ENCODE assay signal across 10 cellular contexts in genomic region chr19:6232567-6232966, GRCh38. TPM values are rescaled to one million over a fixed set of nuclear protein-coding genes. Genes with fewer than 3 reads are reported as not detected.
A peak's percentile ranks its signal among the peaks of the same experiment; 100 is the strongest.
DNase-seq lines count a peak whose midpoint lies in the region; ATAC-seq, FAIRE-seq and TF ChIP-seq lines count a peak whose summit lies in the region.
"Had no signal": no experiment of that assay in that cellular context is flagged by ENCODE, and none has a peak within 500 bp of the region (broad histone marks: within the 10 kb centered on the region; RNA-seq: fewer than 3 reads in every experiment).

No MANE protein-coding gene starts in this region.

- FAIRE-seq in astrocyte (lab: Jason Lieb, UNC) = peak; percentile 89

- peaks cover 16% of the 10 kb centered on the region for H3K4me1 Mint-ChIP-seq in astrocyte (ENCODE audit: low read depth, unreplicated experiment)
- peaks cover 32 to 45% of the 10 kb centered on the region in 2 donors for H3K4me1 Mint-ChIP-seq in stimulated activated naive B cell treated with anti-CD40 and anti-IgM and Interleukin-4, amounts not matched to agents 10 μg/mL and 1 μg/mL and 100 μg/mL, for 72 hours

- no peaks in the 10 kb centered on the region for H3K9me3 Mint-ChIP-seq in astrocyte (ENCODE audit: unreplicated experiment)
- H3K9me3 Mint-ChIP-seq in stimulated activated naive B cell treated with anti-CD40 and anti-IgM and Interleukin-4, amounts not matched to agents 10 μg/mL and 1 μg/mL and 100 μg/mL, for 72 hours = no peaks in the 10 kb centered on the region
- H3K9me3 Mint-ChIP-seq: activated naive CD8-positive, alpha-beta T cell treated with anti-CD3 and anti-CD28 coated beads, Interleukin-2, amount 50 U/mL, for 24 hours had no signal

- peaks cover 89% of the 10 kb centered on the region for H4K20me1 ChIP-seq in astrocyte (ENCODE audit: insufficient read depth, low read length)

- no peaks in the 10 kb centered on the region for H3K27me3 ChIP-seq in astrocyte (ENCODE audit: insufficient read depth, low read length)
- H3K27me3 ChIP-seq in right atrium auricular region = no peaks in the 10 kb centered on the region

- peak; percentile 87 for DNase-seq in HS-5 (ENCODE audit: low read depth)
- DNase-seq in astrocyte (ENCODE audit: low read depth) = peak; percentile 93
- no peak for DNase-seq in right atrium auricular region (ENCODE audit: low spot score)
- no peak for DNase-seq in stimulated activated naive B cell treated with anti-CD40 and anti-IgM and Interleukin-4, amounts not matched to agents 10 μg/mL and 1 μg/mL and 100 μg/mL, for 72 hours
- no peak for DNase-seq in cerebellum (ENCODE audit: low spot score)
- DNase-seq: activated naive CD8-positive, alpha-beta T cell treated with anti-CD3 and anti-CD28 coated beads, Interleukin-2, amount 50 U/mL, for 24 hours; occipital lobe had no signal

- H3K36me3 ChIP-seq in astrocyte (ENCODE audit: insufficient read depth, low read length) (no peaks in the 10 kb centered on the region), right atrium auricular region (peaks cover 10% of the 10 kb centered on the region)

- no peak for TF ChIP-seq CTCF in astrocyte (IDR thresholded peaks at IDR 0.05; ENCODE audit: insufficient read depth, low read depth, low read length)
- TF ChIP-seq CTCF in right atrium auricular region (IDR thresholded peaks at IDR 0.05) = no peak

- H3K4me1 ChIP-seq in astrocyte (ENCODE audit: insufficient read depth, low read length) (peaks cover 50% of the 10 kb centered on the region), right atrium auricular region (peaks cover 4 to 70% of the 10 kb centered on the region in 2 donors)

- H3K27me3 Mint-ChIP-seq in astrocyte (ENCODE audit: low read depth, unreplicated experiment) = no peaks in the 10 kb centered on the region
- H3K27me3 Mint-ChIP-seq in stimulated activated naive B cell treated with anti-CD40 and anti-IgM and Interleukin-4, amounts not matched to agents 10 μg/mL and 1 μg/mL and 100 μg/mL, for 72 hours = no peaks in the 10 kb centered on the region
- H3K27me3 Mint-ChIP-seq: activated naive CD8-positive, alpha-beta T cell treated with anti-CD3 and anti-CD28 coated beads, Interleukin-2, amount 50 U/mL, for 24 hours had no signal

- no peak overlapping the region for H2AFZ ChIP-seq in astrocyte (ENCODE audit: low read depth, low read length)

- peak overlapping the region; percentile 27 for H3K27ac Mint-ChIP-seq in astrocyte (ENCODE audit: unreplicated experiment)
- peak overlapping the region; percentile 37 for H3K27ac Mint-ChIP-seq in stimulated activated naive B cell treated with anti-CD40 and anti-IgM and Interleukin-4, amounts not matched to agents 10 μg/mL and 1 μg/mL and 100 μg/mL, for 72 hours
- H3K27ac Mint-ChIP-seq: activated naive CD8-positive, alpha-beta T cell treated with anti-CD3 and anti-CD28 coated beads, Interleukin-2, amount 50 U/mL, for 24 hours had no signal

- H3K9me3 ChIP-seq in astrocyte (ENCODE audit: insufficient read depth, low read depth, low read length) (no peaks in the 10 kb centered on the region), right atrium auricular region (no peaks in the 10 kb centered on the region)

- H3K4me3 ChIP-seq in astrocyte (ENCODE audit: insufficient read depth, low read depth, low read length) (peak overlapping the region; percentile 24), right atrium auricular region (no peak overlapping the region)

- H3K36me3 Mint-ChIP-seq in astrocyte (ENCODE audit: low read depth, unreplicated experiment) = peaks cover 4% of the 10 kb centered on the region
- peaks cover 19 to 27% of the 10 kb centered on the region in 2 donors for H3K36me3 Mint-ChIP-seq in stimulated activated naive B cell treated with anti-CD40 and anti-IgM and Interleukin-4, amounts not matched to agents 10 μg/mL and 1 μg/mL and 100 μg/mL, for 72 hours

- no peak overlapping the region for H3K4me3 Mint-ChIP-seq in astrocyte (ENCODE audit: unreplicated experiment)
- H3K4me3 Mint-ChIP-seq in stimulated activated naive B cell treated with anti-CD40 and anti-IgM and Interleukin-4, amounts not matched to agents 10 μg/mL and 1 μg/mL and 100 μg/mL, for 72 hours = no peak overlapping the region
- H3K4me3 Mint-ChIP-seq: activated naive CD8-positive, alpha-beta T cell treated with anti-CD3 and anti-CD28 coated beads, Interleukin-2, amount 50 U/mL, for 24 hours had no signal

- no peak for ATAC-seq in stimulated activated naive B cell treated with anti-CD40 and anti-IgM and Interleukin-4, amounts not matched to agents 10 μg/mL and 1 μg/mL and 100 μg/mL, for 72 hours (replicated peaks)
- no peak for ATAC-seq in GM18861 (IDR thresholded peaks at IDR 0.05; ENCODE audit: unreplicated experiment)
- ATAC-seq in GM19328 (IDR thresholded peaks at IDR 0.05; ENCODE audit: unreplicated experiment) = no peak
- no peak for ATAC-seq in HG03095 (IDR thresholded peaks at IDR 0.05; ENCODE audit: unreplicated experiment)
- ATAC-seq: activated naive CD8-positive, alpha-beta T cell treated with anti-CD3 and anti-CD28 coated beads, Interleukin-2, amount 50 U/mL, for 24 hours had no signal

- peak overlapping the region; percentile 79 for H3K4me2 ChIP-seq in astrocyte (ENCODE audit: low read length)

- H3K79me2 ChIP-seq in astrocyte (ENCODE audit: insufficient read depth, low read length) = peaks cover 88% of the 10 kb centered on the region

- peak overlapping the region; percentile 68 for H3K9ac ChIP-seq in astrocyte (ENCODE audit: low read length)

- H3K27ac ChIP-seq in astrocyte (ENCODE audit: low read depth, low read length) (peak overlapping the region; percentile 77), right atrium auricular region (peak overlapping the region; percentile 70 to 76)

RNA-seq across cellular contexts. Expression of gene MLLT1, which starts 47.2 kb away (rescaled TPM):
- total RNA-seq in astrocyte (41.6 and 46.0 TPM in 2 replicates), right atrium auricular region (10 to 100 TPM; 21.2 to 36.9 TPM), cerebellum (10.3 TPM)

Comparison
In these comparisons a context has a peak if more than half of its experiments do, and no peak if none do; other contexts are left out.
1. DNase-seq: peak in HS-5 (single experiment) and astrocyte (single experiment); none in right atrium auricular region (single experiment), stimulated activated naive B cell treated with anti-CD40 and anti-IgM and Interleukin-4, amounts not matched to agents 10 μg/mL and 1 μg/mL and 100 μg/mL, for 72 hours (single experiment) and cerebellum (single experiment).